13 cellular contexts compared by ENCODE assay signal in the genomic region with DNA sequence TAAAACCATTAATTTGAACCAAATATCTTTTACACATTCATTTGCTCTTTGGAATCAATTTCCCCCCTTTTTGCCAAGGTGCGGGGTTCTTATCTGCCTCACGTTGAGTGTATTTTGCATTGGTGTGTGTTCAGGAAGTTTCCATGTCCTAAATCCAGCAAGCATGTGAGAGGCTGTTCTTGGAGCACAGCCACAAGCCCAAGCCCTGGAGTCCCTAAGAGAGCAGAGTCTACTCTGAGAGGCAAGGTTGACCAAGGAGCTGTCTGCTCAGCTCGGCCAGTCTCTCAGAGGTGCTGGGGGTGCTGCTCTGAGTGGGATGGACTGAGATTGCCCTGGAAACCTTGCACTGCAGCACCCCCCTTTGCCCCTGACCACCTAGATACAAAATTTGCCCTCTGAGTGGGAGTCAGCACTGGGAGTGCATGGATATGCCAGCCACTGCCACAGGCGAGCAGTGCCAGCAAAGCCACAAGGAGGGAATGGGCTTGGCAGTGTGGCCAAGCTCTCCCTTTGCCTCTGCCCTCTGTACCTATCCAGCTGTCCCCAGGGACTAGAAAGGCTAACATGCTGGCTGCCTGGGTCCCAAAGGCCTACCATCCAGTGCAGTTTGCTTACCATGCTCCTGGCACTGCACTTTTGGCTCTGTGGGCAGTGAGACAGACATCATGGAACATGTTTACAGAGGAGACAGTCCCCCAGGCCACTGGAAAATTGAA. TPM values are rescaled to one million over a fixed set of nuclear protein-coding genes. Genes with fewer than 3 reads are reported as not detected.
DNase-seq lines count a peak whose midpoint lies in the region; ATAC-seq and TF ChIP-seq lines count a peak whose summit lies in the region.
"Had no signal": no experiment of that assay in that cellular context is flagged by ENCODE, and none has a peak within 500 bp of the region (broad histone marks: within the 10 kb centered on the region; RNA-seq: fewer than 3 reads in every experiment).

No MANE protein-coding gene starts in this region.

- no peaks in the 10 kb centered on the region for H3K9me3 Mint-ChIP-seq in T-helper 2 cell treated with Interferon-gamma antibody and Interleukin-4, amounts not matched to agents 5 μg/mL and 100 μg/mL, for 36 hours
- H3K9me3 Mint-ChIP-seq: natural killer cell, T-cell, type B pancreatic cell had no signal

- H3K9me3 ChIP-seq in right lobe of liver: no peaks in the 10 kb centered on the region
- H3K9me3 ChIP-seq in testis: no peaks in the 10 kb centered on the region

- peak overlapping the region in 1 of 3 donors; percentile 24 for H3K27ac ChIP-seq in right lobe of liver
- H3K27ac ChIP-seq in testis: peak overlapping the region in 1 of 2 donors; percentile 67
- H3K27ac ChIP-seq: 22Rv1 had no signal

- 13% methylated on average over 3 of the region's 4 CpGs for WGBS in right lobe of liver (ENCODE audit: insufficient coverage, low coverage, low lambda C conversion rate, missing lambda C conversion rate)
- WGBS in testis, 2 donors: 40% methylated on average over 3 to 4 of the region's 4 CpGs

- H3K4me3 Mint-ChIP-seq in T-helper 2 cell treated with Interferon-gamma antibody and Interleukin-4, amounts not matched to agents 5 μg/mL and 100 μg/mL, for 36 hours: no peak overlapping the region
- H3K4me3 Mint-ChIP-seq: natural killer cell, T-cell, type B pancreatic cell had no signal

- H3K4me1 ChIP-seq in right lobe of liver (peaks cover 0 to 11% (median 0%) of the 10 kb centered on the region in 4 donors), testis (peaks cover 16% of the 10 kb centered on the region)

- TF ChIP-seq CTCF in choroid plexus epithelial cell (conservative IDR thresholded peaks at IDR 0.05; ENCODE audit: low read depth, low read length) (no peak), right lobe of liver (IDR thresholded peaks at IDR 0.05) (no peak), testis (IDR thresholded peaks at IDR 0.05) (no peak)

- peaks cover 42% of the 10 kb centered on the region for H3K36me3 Mint-ChIP-seq in T-helper 2 cell treated with Interferon-gamma antibody and Interleukin-4, amounts not matched to agents 5 μg/mL and 100 μg/mL, for 36 hours (ENCODE audit: low read depth)
- H3K36me3 Mint-ChIP-seq: natural killer cell had no signal

- H3K4me1 Mint-ChIP-seq in T-helper 2 cell treated with Interferon-gamma antibody and Interleukin-4, amounts not matched to agents 5 μg/mL and 100 μg/mL, for 36 hours (ENCODE audit: low read depth): no peaks in the 10 kb centered on the region

- ATAC-seq in right lobe of liver (peak; percentile 47 to 85 (median 71)), HG03565 (IDR thresholded peaks at IDR 0.05; ENCODE audit: unreplicated experiment) (no peak)

- no peak for TF ChIP-seq POLR2A in right lobe of liver (IDR thresholded peaks at IDR 0.05)
- TF ChIP-seq POLR2A in testis (IDR thresholded peaks at IDR 0.05): no peak

- H3K27ac Mint-ChIP-seq in T-helper 2 cell treated with Interferon-gamma antibody and Interleukin-4, amounts not matched to agents 5 μg/mL and 100 μg/mL, for 36 hours: peak overlapping the region; percentile 24
- H3K27ac Mint-ChIP-seq: type B pancreatic cell had no signal

- H3K27me3 ChIP-seq in right lobe of liver (no peaks in the 10 kb centered on the region), testis (no peaks in the 10 kb centered on the region)

- intact Hi-C loops in right lobe of liver (cut with DNase I): no loop called here
- intact Hi-C loops in testis (cut with DNase I; ENCODE audit: low total_unique reads): no loop called here

- H3K27me3 Mint-ChIP-seq in T-helper 2 cell treated with Interferon-gamma antibody and Interleukin-4, amounts not matched to agents 5 μg/mL and 100 μg/mL, for 36 hours (ENCODE audit: low read depth): no peaks in the 10 kb centered on the region
- H3K27me3 Mint-ChIP-seq: T-cell, type B pancreatic cell had no signal

- H3K36me3 ChIP-seq in right lobe of liver (peaks cover 3 to 28% (median 15%) of the 10 kb centered on the region in 4 donors), testis (ENCODE audit: low read depth, missing control alignments) (no peaks in the 10 kb centered on the region)

- no peak overlapping the region for H3K4me3 ChIP-seq in choroid plexus epithelial cell (ENCODE audit: low read depth, low read length)
- no peak overlapping the region for H3K4me3 ChIP-seq in right lobe of liver
- H3K4me3 ChIP-seq in testis: no peak overlapping the region

- DNase-seq in T-helper 2 cell treated with Interferon-gamma antibody and Interleukin-4, amounts not matched to agents 5 μg/mL and 100 μg/mL, for 36 hours (ENCODE audit: low spot score): no peak
- DNase-seq in T-helper 2 cell (no peak), choroid plexus epithelial cell (ENCODE audit: low read depth) (peak; percentile 35), right lobe of liver (peak; percentile 38 to 72 (median 66)), testis (peak; percentile 84), dermis blood vessel endothelial cell (no peak), RPMI8226 (no peak)
- DNase-seq: activated CD4-positive, alpha-beta T cell treated with anti-CD3 and anti-CD28 coated beads, Interleukin-2, amount 50 U/mL, for 4 hours; natural killer cell; T-cell had no signal

RNA-seq across cellular contexts. Expression of gene FAM193A, which starts 20.5 kb away (rescaled TPM):
- 10 to 100 TPM in 2 of 6 experiments, 1 to 10 TPM in 4; 8.5 to 12.3 (median 9.7) TPM for total RNA-seq in right lobe of liver
- total RNA-seq in testis: 10 to 100 TPM; 78.7 to 92.4 TPM
- polyA plus RNA-seq in testis (ENCODE audit: insufficient read depth, low read depth, low replicate concordance): 50.4 TPM
- total RNA-seq in dermis blood vessel endothelial cell: 12.4 and 16.4 TPM in 2 replicates

RNA-seq across cellular contexts. Expression of gene RNF4, which starts 47.1 kb away (rescaled TPM):
- total RNA-seq in right lobe of liver (10 to 100 TPM; 16.2 to 22.5 (median 18.0) TPM), testis (10 to 100 TPM; 61.3 to 68.3 TPM), dermis blood vessel endothelial cell (79.5 and 85.4 TPM in 2 replicates)
- 69.8 TPM for polyA plus RNA-seq in testis (ENCODE audit: insufficient read depth, low read depth, low replicate concordance)

Comparison
In these comparisons a context has a peak if more than half of its experiments do, and no peak if none do; other contexts are left out.
1. DNase-seq: peak in choroid plexus epithelial cell (single experiment), right lobe of liver (3 of 3) and testis (single experiment); none in T-helper 2 cell treated with Interferon-gamma antibody and Interleukin-4, amounts not matched to agents 5 μg/mL and 100 μg/mL, for 36 hours (single experiment), T-helper 2 cell (0 of 5), dermis blood vessel endothelial cell (single experiment) and RPMI8226 (single experiment).